ENCODE assay signal across 4 cellular contexts in genomic region chr22:23635291-23635690, GRCh38. TPM values are rescaled to one million over a fixed set of nuclear protein-coding genes. Genes with fewer than 3 reads are reported as not detected.
"Had no signal": no experiment of that assay in that cellular context is flagged by ENCODE, and none has a peak within 500 bp of the region (broad histone marks: within the 10 kb centered on the region; RNA-seq: fewer than 3 reads in every experiment).

No MANE protein-coding gene starts in this region.

RNA-seq across cellular contexts. Expression of gene DRICH1, which starts 3.2 kb away (rescaled TPM):
- total RNA-seq: LHCN-M2, M059J, MCF 10A, NCI-H460 had no signal

RNA-seq across cellular contexts. Expression of gene IGLL1, which starts 55.2 kb away (rescaled TPM):
- total RNA-seq: LHCN-M2, M059J, MCF 10A, NCI-H460 had no signal

RNA-seq across cellular contexts. Expression of gene RGL4, which starts 55.5 kb away (rescaled TPM):
- total RNA-seq: LHCN-M2, M059J, MCF 10A had no signal
